In genomic region chr3:192317564-192317963, GRCh38 we compare ENCODE assay signal across 26 cellular contexts.
"Had no signal": no experiment of that assay in that cellular context is flagged by ENCODE, and none has a peak within 500 bp of the region (broad histone marks: within the 10 kb centered on the region; RNA-seq: fewer than 3 reads in every experiment).

No MANE protein-coding gene starts in this region.

- FAIRE-seq: small intestine, urothelium cell line had no signal

- H3K4me3 ChIP-seq: ovary, psoas muscle, right lobe of liver, sigmoid colon, stomach, thoracic aorta, thyroid gland, tibial nerve, upper lobe of left lung, vagina had no signal

- H3K36me3 ChIP-seq: ovary, right lobe of liver, sigmoid colon, stomach, thoracic aorta, thyroid gland, tibial nerve, upper lobe of left lung, vagina had no signal

- H3K4me1 ChIP-seq: parathyroid adenoma, psoas muscle, right lobe of liver, sigmoid colon, stomach, thyroid gland, tibial nerve, upper lobe of left lung, vagina had no signal

- H3K9me3 ChIP-seq: ovary, psoas muscle, right lobe of liver, sigmoid colon, stomach, thoracic aorta, thyroid gland, tibial nerve, upper lobe of left lung, vagina had no signal

- DNase-seq: naive thymus-derived CD8-positive, alpha-beta T cell; nephron progenitor cell; occipital lobe; ovary; psoas muscle; right cardiac atrium; right lobe of liver; sigmoid colon; small intestine; stimulated activated CD4-positive, alpha-beta T cell treated with anti-CD3 and anti-CD28 coated beads, Interleukin-15, amount 100 ng/mL, for 24 hours; stimulated activated CD4-positive, alpha-beta T cell treated with anti-CD3 and anti-CD28 coated beads, Interleukin-2, amount 100 ng/mL, for 24 hours; stimulated activated CD4-positive, alpha-beta T cell treated with anti-CD3 and anti-CD28 coated beads, Interleukin-2, amount 100 ng/mL, for 48 hours; stimulated activated CD4-positive, alpha-beta T cell treated with anti-CD3 and anti-CD28 coated beads, Interleukin-4, amount 100 ng/mL, for 24 hours; stimulated activated naive B cell treated with anti-CD40 and anti-IgM and Interleukin-4, amounts not matched to agents 10 μg/mL and 1 μg/mL and 100 μg/mL, for 72 hours; stimulated activated naive CD4-positive, alpha-beta T cell treated with Interleukin-2 at 50 U/mL for 16 hours; stomach; thyroid gland; trophoblast cell; upper lobe of left lung had no signal

- ATAC-seq: naive thymus-derived CD8-positive, alpha-beta T cell; natural killer cell treated with Interleukin-12 subunit alpha and Interleukin-12 subunit beta and Interleukin-15 and Interleukin-18, amount 100 ng/mL, for 72 hours; psoas muscle; right lobe of liver; stimulated activated effector memory CD8-positive, alpha-beta T cell treated with anti-CD3 and anti-CD28 coated beads, Interleukin-12 subunit alpha, Interleukin-12 subunit beta, amount 100 ng/mL, for 72 hours; stimulated activated naive B cell treated with anti-CD40 and anti-IgM and Interleukin-4, amounts not matched to agents 10 μg/mL and 1 μg/mL and 100 μg/mL, for 72 hours had no signal

- H3K27me3 ChIP-seq: ovary, right lobe of liver, sigmoid colon, stomach, thyroid gland, tibial nerve, upper lobe of left lung, vagina had no signal

- H3K27ac ChIP-seq: ovary, parathyroid adenoma, psoas muscle, right lobe of liver, sigmoid colon, stomach, thoracic aorta, thyroid gland, tibial nerve, upper lobe of left lung, vagina had no signal
